ENCODE assay signal across 1 cellular context in the genomic region with DNA sequence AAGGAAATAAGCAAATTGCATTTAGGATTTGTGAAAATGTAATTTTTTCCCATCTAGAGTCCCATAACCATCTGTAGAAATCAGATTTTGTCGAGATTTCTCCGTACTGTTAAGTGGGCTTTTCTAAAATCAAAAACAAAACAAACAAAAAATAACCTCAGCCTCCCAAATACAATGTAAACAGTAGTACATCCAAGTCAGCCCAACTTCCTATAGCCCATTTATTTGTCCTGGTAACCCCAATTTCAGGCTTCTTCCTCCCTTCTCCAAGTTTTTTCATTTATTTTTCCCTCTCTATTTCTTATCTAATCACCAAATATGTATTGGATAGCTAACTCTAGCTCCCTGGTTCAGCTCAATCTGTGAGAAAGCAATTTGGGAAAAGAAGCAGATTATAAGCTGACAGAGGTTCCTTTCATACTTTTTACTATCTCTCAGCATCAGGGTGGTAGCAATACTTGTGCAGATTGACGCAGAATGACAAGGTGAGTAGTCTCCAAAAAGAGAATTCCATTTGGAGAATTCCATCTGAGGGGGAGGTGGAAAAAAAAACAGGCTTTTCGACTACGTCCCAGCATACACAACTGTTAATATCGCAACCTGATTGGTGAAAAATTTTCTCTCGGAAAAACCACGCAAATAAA.
TF ChIP-seq lines count a peak whose summit lies in the region.

No MANE protein-coding gene starts in this region.

TF ChIP-seq in A549, 52 proteins besides CTCF, POLR2A, EP300 and RAD21 (continued from another document):
- TF ChIP-seq REST (IDR thresholded peaks at IDR 0.05) (no peak), CHD2 (IDR thresholded peaks at IDR 0.05; ENCODE audit: low read length, partially characterized antibody) (no peak), JUNB (IDR thresholded peaks at IDR 0.05) (no peak), FOSL2 (IDR thresholded peaks at IDR 0.05) (no peak), FOSL2 (CRISPR knock-in tag; IDR thresholded peaks at IDR 0.05) (no peak), FOXS1 (CRISPR knock-in tag; IDR thresholded peaks at IDR 0.05) (no peak), ZNF302 (CRISPR knock-in tag; IDR thresholded peaks at IDR 0.05) (no peak), EHMT2 (IDR thresholded peaks at IDR 0.05; ENCODE audit: low read depth) (no peak), TFCP2L1 (CRISPR knock-in tag; IDR thresholded peaks at IDR 0.05) (no peak)
- TF ChIP-seq, protein P1, sequence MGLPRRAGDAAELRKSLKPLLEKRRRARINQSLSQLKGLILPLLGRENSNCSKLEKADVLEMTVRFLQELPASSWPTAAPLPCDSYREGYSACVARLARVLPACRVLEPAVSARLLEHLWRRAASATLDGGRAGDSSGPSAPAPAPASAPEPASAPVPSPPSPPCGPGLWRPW (IDR thresholded peaks at IDR 0.05): no peak
